Comparison of ENCODE assay signal across 1 cellular context in genomic region chr2:54579682-54580349, GRCh38.
A peak's percentile ranks its signal among the peaks of the same experiment; 100 is the strongest.
TF ChIP-seq lines count a peak whose summit lies in the region.

No MANE protein-coding gene starts in this region.

TF ChIP-seq in HepG2, 621 proteins besides CTCF, POLR2A, EP300 and RAD21 (continued from another document and continues in another):
- peak; percentile 74 for TF ChIP-seq ZNF609 (CRISPR knock-in tag; IDR thresholded peaks at IDR 0.05; ENCODE audit: borderline replicate concordance)
- peak in 1 of 2 experiments; percentile 66; a peak in 1 of 4 replicates for TF ChIP-seq KLF16 (CRISPR knock-in tag; IDR thresholded peaks at IDR 0.05)
- no peak for TF ChIP-seq HCFC1 (IDR thresholded peaks at IDR 0.05; ENCODE audit: low read depth, low read length)
- TF ChIP-seq UBTF (CRISPR knock-in tag; IDR thresholded peaks at IDR 0.05): peak; percentile 15; the same call in 1 of the 2 replicates
- peak; percentile 12; the same call in 1 of the 2 replicates for TF ChIP-seq ZNF142 (CRISPR knock-in tag; IDR thresholded peaks at IDR 0.05)
- peak; percentile 75 for TF ChIP-seq HNF1B (CRISPR knock-in tag; IDR thresholded peaks at IDR 0.05)
- TF ChIP-seq ZFP37 (CRISPR knock-in tag; IDR thresholded peaks at IDR 0.05; ENCODE audit: borderline replicate concordance): no peak
- peak; percentile 95 for TF ChIP-seq ISL2 (CRISPR knock-in tag; IDR thresholded peaks at IDR 0.05)
- TF ChIP-seq ZNF496 (CRISPR knock-in tag; IDR thresholded peaks at IDR 0.05; ENCODE audit: insufficient replicate concordance): no peak
- TF ChIP-seq GFI1 (CRISPR knock-in tag; IDR thresholded peaks at IDR 0.05; ENCODE audit: borderline replicate concordance): peak; percentile 82
- TF ChIP-seq KMT2A (CRISPR knock-in tag; IDR thresholded peaks at IDR 0.05): peak; percentile 80; the same call in 1 of the 2 replicates
- peak; percentile 89 for TF ChIP-seq BCL6 (CRISPR knock-in tag; IDR thresholded peaks at IDR 0.05)
- TF ChIP-seq ZNF460 (CRISPR knock-in tag; IDR thresholded peaks at IDR 0.05; ENCODE audit: borderline replicate concordance): no peak
- TF ChIP-seq SOX13 (IDR thresholded peaks at IDR 0.05): peak; percentile 70
- peak in 1 of 2 experiments; percentile 92; a peak in 2 of 4 replicates for TF ChIP-seq SOX13 (CRISPR knock-in tag; conservative IDR thresholded peaks at IDR 0.05 in 1 of 2, IDR thresholded peaks at IDR 0.05 in 1 of 2)
- TF ChIP-seq ELF1 (CRISPR knock-in tag; IDR thresholded peaks at IDR 0.05): peak; percentile 42; the same call in 1 of the 2 replicates
- peak; percentile 76 for TF ChIP-seq HNF4A (CRISPR knock-in tag; IDR thresholded peaks at IDR 0.05)
- peak; percentile 82 for TF ChIP-seq ZGPAT (CRISPR knock-in tag; IDR thresholded peaks at IDR 0.05)
- no peak for TF ChIP-seq MTERF4 (CRISPR knock-in tag; IDR thresholded peaks at IDR 0.05)
- peak; percentile 93 for TF ChIP-seq MED1 (CRISPR knock-in tag; IDR thresholded peaks at IDR 0.05)
- TF ChIP-seq ZNF776 (CRISPR knock-in tag; IDR thresholded peaks at IDR 0.05): no peak
- TF ChIP-seq GMEB1 (CRISPR knock-in tag; IDR thresholded peaks at IDR 0.05; ENCODE audit: borderline replicate concordance): peak; percentile 24; the same call in 1 of the 2 replicates
- TF ChIP-seq MAX (IDR thresholded peaks at IDR 0.05): peak; percentile 56
- TF ChIP-seq TFAP4 (IDR thresholded peaks at IDR 0.05; ENCODE audit: borderline replicate concordance, low read depth): peak; percentile 56; the same call in 1 of the 2 replicates
- peak; percentile 52 for TF ChIP-seq FOXO1 (CRISPR knock-in tag; IDR thresholded peaks at IDR 0.05)
- peak; percentile 84 for TF ChIP-seq RBM22 (optimal IDR thresholded peaks at IDR 0.05; ENCODE audit: low read length)
- TF ChIP-seq CCDC6 (CRISPR knock-in tag; IDR thresholded peaks at IDR 0.05): no peak
- no peak for TF ChIP-seq FOXM1 (CRISPR knock-in tag; IDR thresholded peaks at IDR 0.05)
- TF ChIP-seq JUN (CRISPR knock-in tag; IDR thresholded peaks at IDR 0.05): 0 out of 2 replicates have a peak, but pooled peaks have one; percentile 24
- peak; percentile 30; the same call in 1 of the 2 replicates for TF ChIP-seq MLX (CRISPR knock-in tag; IDR thresholded peaks at IDR 0.05)
- no peak for TF ChIP-seq BATF2 (CRISPR knock-in tag; IDR thresholded peaks at IDR 0.05)
